Comparison of ENCODE assay signal across 21 cellular contexts in the genomic region with DNA sequence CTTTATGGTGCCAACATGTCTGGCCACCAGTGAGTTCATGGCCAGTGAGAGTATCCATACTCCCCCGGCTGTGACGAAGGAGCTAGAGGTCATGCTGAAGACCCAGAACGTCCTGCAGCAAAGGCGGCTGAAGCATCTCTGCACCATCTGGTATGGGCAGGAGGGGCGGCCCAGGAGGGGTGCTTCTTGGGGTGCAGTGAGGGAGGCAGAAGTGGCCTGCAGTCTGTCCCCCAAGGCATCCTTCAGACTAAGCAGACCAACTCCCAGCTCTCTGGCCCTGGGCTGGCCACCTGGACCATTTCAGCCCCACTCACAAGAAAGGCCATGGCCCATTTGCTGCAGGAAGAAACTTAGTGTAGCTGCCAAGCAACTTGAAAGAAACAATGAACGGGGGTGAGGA. TPM values are rescaled to one million over a fixed set of nuclear protein-coding genes. Genes with fewer than 3 reads are reported as not detected.
"Had no signal": no experiment of that assay in that cellular context is flagged by ENCODE, and none has a peak within 500 bp of the region (broad histone marks: within the 10 kb centered on the region; RNA-seq: fewer than 3 reads in every experiment).

No MANE protein-coding gene starts in this region.

- H3K4me1 ChIP-seq: esophagus squamous epithelium, gastrocnemius medialis, heart right ventricle had no signal

- H3K9me3 ChIP-seq: esophagus squamous epithelium, gastrocnemius medialis, heart right ventricle, lower lobe of right lung, mucosa of descending colon had no signal

- H3K27ac ChIP-seq: coronary artery, dorsolateral prefrontal cortex, esophagus squamous epithelium, gastrocnemius medialis, heart right ventricle, lower lobe of right lung had no signal

- H3K27me3 ChIP-seq: dorsolateral prefrontal cortex, esophagus squamous epithelium, gastrocnemius medialis, heart right ventricle had no signal

- H3K27ac Mint-ChIP-seq: mesothelial cell of epicardium had no signal

- H3K4me3 Mint-ChIP-seq: mesothelial cell of epicardium had no signal

- ATAC-seq: gastrocnemius medialis, heart right ventricle, left cardiac atrium, left lobe of liver, left ventricle myocardium superior, lower lobe of right lung, mucosa of descending colon had no signal

- H3K9me3 Mint-ChIP-seq: mesothelial cell of epicardium had no signal

- H3K4me1 Mint-ChIP-seq: mesothelial cell of epicardium had no signal

- H3K4me3 ChIP-seq: coronary artery, dorsolateral prefrontal cortex, esophagus squamous epithelium, gastrocnemius medialis, heart right ventricle, lower lobe of right lung, mucosa of descending colon had no signal

- DNase-seq: dermis blood vessel endothelial cell; dorsolateral prefrontal cortex; effector CD4-positive, alpha-beta T cell; effector memory CD4-positive, alpha-beta T cell; esophagus squamous epithelium; foreskin fibroblast; foreskin melanocyte; gastrocnemius medialis; glutamatergic neuron; head of caudate nucleus; heart right ventricle; hippocampal formation; left cardiac atrium; left ventricle myocardium superior; lower lobe of right lung; mesenchymal stem cell; mucosa of descending colon had no signal

RNA-seq across cellular contexts. Expression of a gene that starts 11.0 kb away (rescaled TPM):
- total RNA-seq: myocyte had no signal
